ENCODE assay signal across 19 cellular contexts in genomic region chr7:1632506-1632905, GRCh38.
"Had no signal": no experiment of that assay in that cellular context is flagged by ENCODE, and none has a peak within 500 bp of the region (broad histone marks: within the 10 kb centered on the region; RNA-seq: fewer than 3 reads in every experiment).

No MANE protein-coding gene starts in this region.

- DNase-seq: colonic mucosa; dermis blood vessel endothelial cell; esophagus squamous epithelium; foreskin fibroblast; mesendoderm; naive B cell; ovary; sigmoid colon; stimulated activated CD4-positive, alpha-beta T cell treated with anti-CD3 and anti-CD28 coated beads, Interleukin-2, amount 100 ng/mL, for 24 hours; stimulated activated CD4-positive, alpha-beta T cell treated with anti-CD3 and anti-CD28 coated beads, Interleukin-4, amount 100 ng/mL, for 4 hours; stimulated activated naive B cell treated with anti-CD40 and anti-IgM and Interleukin-4, amounts not matched to agents 10 μg/mL and 1 μg/mL and 100 μg/mL, for 72 hours; stimulated activated naive CD8-positive, alpha-beta T cell treated with anti-CD3 and anti-CD28 coated beads, Interleukin-15, amount 100 ng/mL, for 72 hours; testis; upper lobe of right lung had no signal

- H3K27ac ChIP-seq: colonic mucosa, esophagus squamous epithelium, gastroesophageal sphincter, hepatocyte, ovary, right atrium auricular region, sigmoid colon, skin epidermis, testis, tibial nerve, upper lobe of right lung had no signal

- H3K36me3 ChIP-seq: colonic mucosa, esophagus squamous epithelium, gastroesophageal sphincter, ovary, right atrium auricular region, sigmoid colon, tibial nerve, upper lobe of right lung had no signal

- H3K4me3 Mint-ChIP-seq: naive B cell; stimulated activated naive B cell treated with anti-CD40 and anti-IgM and Interleukin-4, amounts not matched to agents 10 μg/mL and 1 μg/mL and 100 μg/mL, for 72 hours; stimulated activated naive CD8-positive, alpha-beta T cell treated with anti-CD3 and anti-CD28 coated beads, Interleukin-15, amount 100 ng/mL, for 72 hours had no signal

- H3K4me3 ChIP-seq: colonic mucosa, esophagus squamous epithelium, gastroesophageal sphincter, hepatocyte, ovary, right atrium auricular region, sigmoid colon, skin epidermis, testis, tibial nerve, upper lobe of right lung had no signal

- H3K27me3 ChIP-seq: colonic mucosa, hepatocyte, ovary, right atrium auricular region, testis, tibial nerve, upper lobe of right lung had no signal

- ATAC-seq: gastroesophageal sphincter; stimulated activated naive B cell treated with anti-CD40 and anti-IgM and Interleukin-4, amounts not matched to agents 10 μg/mL and 1 μg/mL and 100 μg/mL, for 72 hours; stimulated activated naive CD8-positive, alpha-beta T cell treated with anti-CD3 and anti-CD28 coated beads, Interleukin-15, amount 100 ng/mL, for 72 hours; upper lobe of right lung had no signal

- H3K9me3 ChIP-seq: colonic mucosa, testis had no signal

- H3K4me1 ChIP-seq: colonic mucosa, esophagus squamous epithelium, gastroesophageal sphincter, right atrium auricular region, sigmoid colon, testis, tibial nerve, upper lobe of right lung had no signal

- H3K27ac Mint-ChIP-seq: naive B cell; stimulated activated naive B cell treated with anti-CD40 and anti-IgM and Interleukin-4, amounts not matched to agents 10 μg/mL and 1 μg/mL and 100 μg/mL, for 72 hours had no signal

- H3K4me1 Mint-ChIP-seq: stimulated activated naive B cell treated with anti-CD40 and anti-IgM and Interleukin-4, amounts not matched to agents 10 μg/mL and 1 μg/mL and 100 μg/mL, for 72 hours; stimulated activated naive CD8-positive, alpha-beta T cell treated with anti-CD3 and anti-CD28 coated beads, Interleukin-15, amount 100 ng/mL, for 72 hours had no signal
